33 cellular contexts compared by ENCODE assay signal in genomic region chr11:91639359-91639758, GRCh38.
"Had no signal": no experiment of that assay in that cellular context is flagged by ENCODE, and none has a peak within 500 bp of the region (broad histone marks: within the 10 kb centered on the region; RNA-seq: fewer than 3 reads in every experiment).

No MANE protein-coding gene starts in this region.

- H3K4me1 Mint-ChIP-seq: activated CD4-positive, alpha-beta T cell treated with anti-CD3 and anti-CD28 coated beads for 36 hours; activated CD4-positive, alpha-beta T cell treated with anti-CD3 and anti-CD28 coated beads, Interleukin-2, amount 10 ng/mL, durations not matched to agents 24 days and 14 days; activated CD8-positive, alpha-beta memory T cell treated with anti-CD3 and anti-CD28 coated beads, Interleukin-2, amount 10 ng/mL, durations not matched to agents 7 days and 5 days; activated naive CD4-positive, alpha-beta T cell treated with anti-CD3 and anti-CD28 coated beads, Interleukin-2, amount 10 ng/mL, durations not matched to agents 7 days and 5 days; activated naive CD8-positive, alpha-beta T cell treated with anti-CD3 and anti-CD28 coated beads, Interleukin-2, amount 10 ng/mL, durations not matched to agents 7 days and 5 days had no signal

- H3K4me3 Mint-ChIP-seq: activated CD4-positive, alpha-beta memory T cell treated with anti-CD3 and anti-CD28 coated beads for 36 hours; activated CD4-positive, alpha-beta T cell treated with anti-CD3 and anti-CD28 coated beads for 36 hours; activated CD4-positive, alpha-beta T cell treated with anti-CD3 and anti-CD28 coated beads, Interleukin-2, amount 10 ng/mL, durations not matched to agents 24 days and 14 days; activated CD8-positive, alpha-beta memory T cell treated with anti-CD3 and anti-CD28 coated beads, Interleukin-2, amount 10 ng/mL, durations not matched to agents 7 days and 5 days; activated CD8-positive, alpha-beta T cell treated with anti-CD3 and anti-CD28 coated beads, Interleukin-2, amount 10 ng/mL, durations not matched to agents 7 days and 5 days; activated naive CD4-positive, alpha-beta T cell treated with anti-CD3 and anti-CD28 coated beads, Interleukin-2, amount 10 ng/mL, durations not matched to agents 7 days and 5 days; activated naive CD8-positive, alpha-beta T cell treated with anti-CD3 and anti-CD28 coated beads, Interleukin-2, amount 10 ng/mL, durations not matched to agents 7 days and 5 days; activated T-helper 1 cell treated with anti-CD3 and anti-CD28 coated beads, Interleukin-12 subunit alpha, Interleukin-12 subunit beta, Interleukin-2, Interleukin-4 antibody, amounts not matched to agents 30 ng/mL and 10 ng/mL and 1 ng/mL, durations not matched to agents 14 hours and 24 hours and 36 hours; brain had no signal

- DNase-seq: activated CD4-positive, alpha-beta memory T cell treated with anti-CD3 and anti-CD28 coated beads for 36 hours; activated CD4-positive, alpha-beta T cell treated with anti-CD3 and anti-CD28 coated beads for 36 hours; activated CD4-positive, alpha-beta T cell treated with anti-CD3 and anti-CD28 coated beads, Interleukin-2, amount 10 ng/mL, durations not matched to agents 24 days and 14 days; activated CD4-positive, CD25-positive, alpha-beta regulatory T cell; activated CD4-positive, CD25-positive, alpha-beta regulatory T cell treated with anti-CD3 and anti-CD28 coated beads, Interleukin-2, amount 50 U/mL, for 72 hours; activated CD8-positive, alpha-beta memory T cell treated with anti-CD3 and anti-CD28 coated beads, Interleukin-2, amount 10 ng/mL, durations not matched to agents 7 days and 5 days; activated CD8-positive, alpha-beta memory T cell treated with anti-CD3 and anti-CD28 coated beads, Interleukin-2, amount 50 U/mL, for 4 hours; activated CD8-positive, alpha-beta T cell treated with anti-CD3 and anti-CD28 coated beads, Interleukin-2, amount 10 ng/mL, durations not matched to agents 7 days and 5 days; activated effector memory CD4-positive, alpha-beta T cell treated with anti-CD3 and anti-CD28 coated beads, Interleukin-2, amount 50 U/mL, for 16 hours; activated naive CD4-positive, alpha-beta T cell; activated naive CD4-positive, alpha-beta T cell treated with anti-CD3 and anti-CD28 coated beads, Interleukin-2, amount 10 ng/mL, durations not matched to agents 7 days and 5 days; activated naive CD8-positive, alpha-beta T cell treated with anti-CD3 and anti-CD28 coated beads, Interleukin-2, amount 10 ng/mL, durations not matched to agents 7 days and 5 days; activated T-cell treated with anti-CD3 and anti-CD28 coated beads, Interleukin-2, amount 50 U/mL, for 1 hour; activated T-cell treated with anti-CD3 and anti-CD28 coated beads, Interleukin-2, amount 50 U/mL, for 48 hours; central memory CD4-positive, alpha-beta T cell; cerebellar nuclear complex; colonic mucosa; effector CD8-positive, alpha-beta T cell; esophagus squamous epithelium; foreskin melanocyte; heart right ventricle had no signal

- H3K4me3 ChIP-seq: ascending aorta, breast epithelium, cardiac muscle cell, colonic mucosa, esophagus squamous epithelium, gastroesophageal sphincter, heart right ventricle, hepatocyte had no signal

- H2AFZ ChIP-seq: hepatocyte had no signal

- H3K79me2 ChIP-seq: hepatocyte had no signal

- H3K4me1 ChIP-seq: ascending aorta, breast epithelium, colonic mucosa, esophagus squamous epithelium, gastroesophageal sphincter, heart right ventricle had no signal

- H3K27me3 ChIP-seq: ascending aorta, breast epithelium, cardiac muscle cell, colonic mucosa, esophagus squamous epithelium, gastroesophageal sphincter, heart right ventricle, hepatocyte had no signal

- H3K4me2 ChIP-seq: hepatocyte had no signal

- H3K27ac Mint-ChIP-seq: activated CD4-positive, alpha-beta memory T cell treated with anti-CD3 and anti-CD28 coated beads for 36 hours; activated CD4-positive, alpha-beta T cell treated with anti-CD3 and anti-CD28 coated beads for 36 hours; activated CD4-positive, alpha-beta T cell treated with anti-CD3 and anti-CD28 coated beads, Interleukin-2, amount 10 ng/mL, durations not matched to agents 24 days and 14 days; activated CD8-positive, alpha-beta memory T cell treated with anti-CD3 and anti-CD28 coated beads, Interleukin-2, amount 10 ng/mL, durations not matched to agents 7 days and 5 days; activated CD8-positive, alpha-beta T cell treated with anti-CD3 and anti-CD28 coated beads, Interleukin-2, amount 10 ng/mL, durations not matched to agents 7 days and 5 days; activated naive CD4-positive, alpha-beta T cell treated with anti-CD3 and anti-CD28 coated beads, Interleukin-2, amount 10 ng/mL, durations not matched to agents 7 days and 5 days; activated naive CD4-positive, alpha-beta T cell treated with anti-CD3 and anti-CD28 coated beads, Interleukin-2, amount 50 U/mL, for 72 hours; activated naive CD8-positive, alpha-beta T cell treated with anti-CD3 and anti-CD28 coated beads, Interleukin-2, amount 10 ng/mL, durations not matched to agents 7 days and 5 days; activated T-helper 1 cell treated with anti-CD3 and anti-CD28 coated beads, Interleukin-12 subunit alpha, Interleukin-12 subunit beta, Interleukin-2, Interleukin-4 antibody, amounts not matched to agents 30 ng/mL and 10 ng/mL and 1 ng/mL, durations not matched to agents 14 hours and 24 hours and 36 hours; activated T-helper 2 cell treated with anti-CD3 and anti-CD28 coated beads, Interferon-gamma antibody, Interleukin-2, Interleukin-4, amounts not matched to agents 10 μg/mL and 5 μg/mL and 100 μg/mL, durations not matched to agents 14 hours and 24 hours and 36 hours; brain had no signal

- ATAC-seq: activated CD4-positive, alpha-beta T cell treated with anti-CD3 and anti-CD28 coated beads for 36 hours; activated CD8-positive, alpha-beta memory T cell treated with anti-CD3 and anti-CD28 coated beads, Interleukin-2, amount 10 ng/mL, durations not matched to agents 7 days and 5 days; activated CD8-positive, alpha-beta T cell treated with anti-CD3 and anti-CD28 coated beads, Interleukin-2, amount 10 ng/mL, durations not matched to agents 7 days and 5 days; activated naive CD4-positive, alpha-beta T cell treated with anti-CD3 and anti-CD28 coated beads, Interleukin-2, amount 50 U/mL, for 72 hours; gastroesophageal sphincter; heart right ventricle had no signal

- H3K9me3 ChIP-seq: ascending aorta, breast epithelium, colonic mucosa, esophagus squamous epithelium, gastroesophageal sphincter, heart right ventricle had no signal

- H3K9me3 Mint-ChIP-seq: brain had no signal

- H3K36me3 ChIP-seq: ascending aorta, breast epithelium, cardiac muscle cell, colonic mucosa, esophagus squamous epithelium, gastroesophageal sphincter, heart right ventricle had no signal

- H3K27me3 Mint-ChIP-seq: activated CD4-positive, alpha-beta memory T cell treated with anti-CD3 and anti-CD28 coated beads for 36 hours; activated CD4-positive, alpha-beta T cell treated with anti-CD3 and anti-CD28 coated beads for 36 hours; activated CD4-positive, alpha-beta T cell treated with anti-CD3 and anti-CD28 coated beads, Interleukin-2, amount 10 ng/mL, durations not matched to agents 24 days and 14 days; activated CD8-positive, alpha-beta memory T cell treated with anti-CD3 and anti-CD28 coated beads, Interleukin-2, amount 10 ng/mL, durations not matched to agents 7 days and 5 days; activated naive CD4-positive, alpha-beta T cell treated with anti-CD3 and anti-CD28 coated beads, Interleukin-2, amount 10 ng/mL, durations not matched to agents 7 days and 5 days; activated naive CD8-positive, alpha-beta T cell treated with anti-CD3 and anti-CD28 coated beads, Interleukin-2, amount 10 ng/mL, durations not matched to agents 7 days and 5 days; brain had no signal

- H3K27ac ChIP-seq: ascending aorta, breast epithelium, cardiac muscle cell, colonic mucosa, epithelial cell of prostate, esophagus squamous epithelium, gastroesophageal sphincter, heart right ventricle, hepatocyte had no signal

- H3K36me3 Mint-ChIP-seq: activated CD4-positive, alpha-beta memory T cell treated with anti-CD3 and anti-CD28 coated beads for 36 hours; activated CD8-positive, alpha-beta memory T cell treated with anti-CD3 and anti-CD28 coated beads, Interleukin-2, amount 10 ng/mL, durations not matched to agents 7 days and 5 days; activated naive CD4-positive, alpha-beta T cell treated with anti-CD3 and anti-CD28 coated beads, Interleukin-2, amount 10 ng/mL, durations not matched to agents 7 days and 5 days; activated naive CD8-positive, alpha-beta T cell treated with anti-CD3 and anti-CD28 coated beads, Interleukin-2, amount 10 ng/mL, durations not matched to agents 7 days and 5 days; brain had no signal

- FAIRE-seq: endometrium, endothelial cell of umbilical vein had no signal
